Comparison of ENCODE assay signal across 12 cellular contexts in the genomic region with DNA sequence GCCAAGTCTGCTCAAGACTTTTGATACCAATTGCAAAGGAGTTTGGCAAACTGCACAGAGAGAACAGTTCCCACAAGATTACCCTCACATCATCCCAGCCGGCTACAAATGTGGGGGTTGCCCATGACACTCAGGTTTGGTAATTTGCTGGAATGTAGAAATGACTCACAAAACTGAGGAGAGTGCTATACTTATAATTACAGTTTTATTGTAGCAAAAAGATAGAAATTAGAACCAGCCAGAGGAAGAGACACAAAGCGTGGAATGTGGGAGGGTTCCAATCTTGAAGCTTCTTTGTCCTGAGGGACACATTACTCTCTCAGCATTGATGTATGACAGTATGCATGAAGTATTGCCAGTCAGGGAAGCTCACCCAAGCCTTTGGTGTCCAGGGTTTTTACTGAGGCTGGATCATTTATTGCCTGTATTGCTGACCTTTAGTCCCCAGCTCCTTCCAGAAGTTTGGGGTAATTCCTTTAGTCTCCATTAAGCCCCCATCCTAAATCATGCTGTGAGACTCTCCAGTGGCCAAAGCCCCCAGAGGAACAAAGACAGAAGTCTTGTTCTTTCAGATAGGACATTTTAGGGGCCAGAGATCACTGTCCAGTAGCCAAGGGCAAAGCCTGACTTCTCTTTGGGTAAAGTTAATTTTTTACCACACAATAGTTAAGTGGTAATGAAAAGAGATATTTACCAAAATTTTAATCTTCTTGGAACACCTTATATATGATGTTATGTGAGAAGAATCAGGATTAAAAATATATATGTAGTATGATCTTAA. TPM values are rescaled to one million over a fixed set of nuclear protein-coding genes. Genes with fewer than 3 reads are reported as not detected.
DNase-seq lines count a peak whose midpoint lies in the region; ATAC-seq and TF ChIP-seq lines count a peak whose summit lies in the region.
"Had no signal": no experiment of that assay in that cellular context is flagged by ENCODE, and none has a peak within 500 bp of the region (broad histone marks: within the 10 kb centered on the region; RNA-seq: fewer than 3 reads in every experiment).

No MANE protein-coding gene starts in this region.

- H3K27ac ChIP-seq in esophagus muscularis mucosa (replicated peaks in 1 of 4): no peak overlapping the region
- H3K27ac ChIP-seq: neutrophil had no signal

- DNase-seq in GM04503 (ENCODE audit: low read depth) (peak; percentile 97), RPMI7951 (ENCODE audit: low read depth) (peak; percentile 75), fibroblast of mammary gland (ENCODE audit: low read depth) (peak; percentile 90), retinal pigment epithelial cell (ENCODE audit: low read depth) (peak; percentile 69), NCI-H1092 (lab: John Stamatoyannopoulos, UW) (no peak), esophagus muscularis mucosa (ENCODE audit: extremely low spot score) (no peak)
- no peak for DNase-seq in activated T-cell treated with anti-CD3 and anti-CD28 coated beads, Interleukin-2, amount 50 U/mL, for 48 hours
- DNase-seq: cerebellar nuclear complex, KBM-7, NCI-H510A treated with DMSO at 0.1 percent for 48 hours had no signal

- peaks cover 3 to 23% (median 18%) of the 10 kb centered on the region in 4 donors for H3K4me1 ChIP-seq in esophagus muscularis mucosa

- no peaks in the 10 kb centered on the region for H3K27me3 ChIP-seq in esophagus muscularis mucosa
- H3K27me3 ChIP-seq: neutrophil had no signal

- H3K9me3 ChIP-seq in esophagus muscularis mucosa: no peaks in the 10 kb centered on the region
- H3K9me3 ChIP-seq: neutrophil had no signal

- TF ChIP-seq POLR2A in esophagus muscularis mucosa (IDR thresholded peaks at IDR 0.05; ENCODE audit: low read depth): no peak

- TF ChIP-seq CTCF in fibroblast of mammary gland (conservative IDR thresholded peaks at IDR 0.05; ENCODE audit: control insufficient read depth, insufficient read depth, low read depth, low read length): no peak
- TF ChIP-seq CTCF in retinal pigment epithelial cell (conservative IDR thresholded peaks at IDR 0.05; ENCODE audit: low read depth, low read length): no peak
- no peak for TF ChIP-seq CTCF in esophagus muscularis mucosa (IDR thresholded peaks at IDR 0.05)

- no peak for TF ChIP-seq EP300 in esophagus muscularis mucosa (IDR thresholded peaks at IDR 0.05)

- no peak for ATAC-seq in GM21576 (IDR thresholded peaks at IDR 0.05; ENCODE audit: unreplicated experiment)

- 77% methylated on average over 2 of the region's 2 CpGs for WGBS in esophagus muscularis mucosa

- H3K36me3 ChIP-seq in esophagus muscularis mucosa: peaks cover 24 to 66% (median 42%) of the 10 kb centered on the region in 4 donors

- intact Hi-C loops in esophagus muscularis mucosa (cut with DNase I): no loop called here

- no peak overlapping the region for H3K4me3 ChIP-seq in fibroblast of mammary gland (ENCODE audit: control insufficient read depth, low read depth, low read length)
- H3K4me3 ChIP-seq in retinal pigment epithelial cell (ENCODE audit: low read length): no peak overlapping the region
- no peak overlapping the region for H3K4me3 ChIP-seq in esophagus muscularis mucosa

RNA-seq across cellular contexts. Expression of gene TBK1, which starts 9.9 kb away (rescaled TPM):
- 26.2 and 32.1 TPM in 2 replicates for total RNA-seq in RPMI7951 (2014; rRNA removed; shearing (Covaris generic))
- total RNA-seq in esophagus muscularis mucosa: 10 to 100 TPM; 21.2 to 24.1 (median 22.6) TPM

RNA-seq across cellular contexts. Expression of gene XPOT, which starts 57.6 kb away (rescaled TPM):
- 63.8 and 74.0 TPM in 2 replicates for total RNA-seq in RPMI7951 (2014; rRNA removed; shearing (Covaris generic))
- total RNA-seq in esophagus muscularis mucosa: 10 to 100 TPM; 24.5 to 27.6 (median 26.8) TPM

Comparison
In these comparisons a context has a peak if more than half of its experiments do, and no peak if none do; other contexts are left out.
1. DNase-seq: peak in GM04503 (single experiment), RPMI7951 (single experiment), fibroblast of mammary gland (single experiment) and retinal pigment epithelial cell (single experiment); none in NCI-H1092 (single experiment), esophagus muscularis mucosa (single experiment) and activated T-cell treated with anti-CD3 and anti-CD28 coated beads, Interleukin-2, amount 50 U/mL, for 48 hours (0 of 2).